ENCODE assay signal across 9 cellular contexts in the genomic region with DNA sequence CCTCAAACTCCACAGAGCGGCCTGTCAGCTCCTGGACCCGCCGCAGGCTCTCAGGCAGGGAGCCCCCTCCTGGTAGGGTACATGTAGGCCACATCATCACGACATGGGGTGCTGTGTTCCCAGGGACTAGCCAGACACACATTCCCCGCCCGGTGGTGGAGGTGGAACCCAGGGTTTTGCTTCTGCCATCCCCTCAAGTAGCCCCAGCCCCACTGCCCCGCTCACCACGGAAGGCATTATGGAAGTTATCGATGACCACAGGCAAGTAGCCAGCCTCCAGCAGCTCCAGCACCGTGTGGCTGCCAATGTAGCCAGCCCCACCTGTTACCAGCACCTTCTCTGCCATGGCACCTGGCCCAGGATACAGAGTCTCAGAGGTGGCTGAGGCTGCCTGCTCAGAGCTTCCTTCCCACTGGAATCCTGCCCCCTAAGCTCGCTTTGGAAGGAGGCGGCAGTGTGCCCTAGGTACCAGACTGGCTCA. TPM values are rescaled to one million over a fixed set of nuclear protein-coding genes. Genes with fewer than 3 reads are reported as not detected.
A peak's percentile ranks its signal among the peaks of the same experiment; 100 is the strongest.
DNase-seq lines count a peak whose midpoint lies in the region; FAIRE-seq and TF ChIP-seq lines count a peak whose summit lies in the region.
"Had no signal": no experiment of that assay in that cellular context is flagged by ENCODE, and none has a peak within 500 bp of the region (broad histone marks: within the 10 kb centered on the region; RNA-seq: fewer than 3 reads in every experiment).

No MANE protein-coding gene starts in this region.

- H3K23ac ChIP-seq in mesendoderm (ENCODE audit: low read length), result no peak overlapping the region

- no peak overlapping the region for H3K27ac Mint-ChIP-seq in astrocyte (ENCODE audit: unreplicated experiment)

- no peak overlapping the region for H3K9ac ChIP-seq in astrocyte (ENCODE audit: low read length)
- no peak overlapping the region for H3K9ac ChIP-seq in mesendoderm (ENCODE audit: low read length)

- H3K4me3 ChIP-seq in HFF-Myc (replicated peaks; ENCODE audit: low read depth, low read length) (peak overlapping the region; percentile 73; the same call in 1 of the 2 replicates), astrocyte (ENCODE audit: insufficient read depth, low read depth, low read length) (no peak overlapping the region), mesendoderm (ENCODE audit: low read length) (no peak overlapping the region)

- H4K5ac ChIP-seq in mesendoderm (ENCODE audit: low read length), result no peak overlapping the region

- H3K27me3 Mint-ChIP-seq in astrocyte (ENCODE audit: low read depth, unreplicated experiment), result no peaks in the 10 kb centered on the region

- DNase-seq in HFF-Myc (ENCODE audit: extremely low read depth, low read depth), result no peak
- DNase-seq in astrocyte (ENCODE audit: low read depth), result no peak
- DNase-seq in mesendoderm, result peak; percentile 30
- no peak for DNase-seq in NCI-H510A (lab: John Stamatoyannopoulos, UW)
- DNase-seq in EL, result no peak
- no peak for DNase-seq in cerebellar cortex (ENCODE audit: low spot score)
- no peak for DNase-seq in G401 (ENCODE audit: low spot score)
- DNase-seq: left ventricle myocardium superior had no signal

- H3K27ac ChIP-seq in 22Rv1, result peak overlapping the region; percentile 89
- no peak overlapping the region for H3K27ac ChIP-seq in astrocyte (ENCODE audit: low read depth, low read length)
- no peak overlapping the region for H3K27ac ChIP-seq in mesendoderm (ENCODE audit: low read depth, low read length)

- no peak overlapping the region for H2AK5ac ChIP-seq in mesendoderm (ENCODE audit: low read length)

- no peaks in the 10 kb centered on the region for H3K36me3 ChIP-seq in astrocyte (ENCODE audit: insufficient read depth, low read length)
- peaks cover 2% of the 10 kb centered on the region for H3K36me3 ChIP-seq in mesendoderm (ENCODE audit: control insufficient read depth, insufficient read depth, low read length)

- no peak overlapping the region for H3K4ac ChIP-seq in mesendoderm (ENCODE audit: low read depth, low read length)

- H3K27me3 ChIP-seq in astrocyte (ENCODE audit: insufficient read depth, low read length) (no peaks in the 10 kb centered on the region), mesendoderm (ENCODE audit: insufficient read depth, low read length, poor library complexity) (no peaks in the 10 kb centered on the region)

- no peaks in the 10 kb centered on the region for H3K9me3 Mint-ChIP-seq in astrocyte (ENCODE audit: unreplicated experiment)

- in situ Hi-C loops in G401 (cut with HindIII; ENCODE audit: low sequenced_read_pairs), result no loop called here

- no peak overlapping the region for H2AFZ ChIP-seq in astrocyte (ENCODE audit: low read depth, low read length)

- H3K36me3 Mint-ChIP-seq in astrocyte (ENCODE audit: low read depth, unreplicated experiment), result peaks cover 4% of the 10 kb centered on the region

- H3K79me1 ChIP-seq in mesendoderm (ENCODE audit: low read length), result no peaks in the 10 kb centered on the region

- H3K4me3 Mint-ChIP-seq in astrocyte (ENCODE audit: unreplicated experiment), result peak overlapping the region; percentile 91

- H3K9me3 ChIP-seq in astrocyte (ENCODE audit: insufficient read depth, low read depth, low read length), result no peaks in the 10 kb centered on the region

- FAIRE-seq in astrocyte (lab: Jason Lieb, UNC), result no peak

- peaks cover 3% of the 10 kb centered on the region for H4K20me1 ChIP-seq in astrocyte (ENCODE audit: insufficient read depth, low read length)

- H3K4me1 ChIP-seq in astrocyte (ENCODE audit: insufficient read depth, low read length), result peaks cover 16% of the 10 kb centered on the region
- H3K4me1 ChIP-seq in mesendoderm (ENCODE audit: control insufficient read depth, low read depth, low read length), result peaks cover 1% of the 10 kb centered on the region

- H3K4me1 Mint-ChIP-seq in astrocyte (ENCODE audit: low read depth, unreplicated experiment), result peaks cover 5% of the 10 kb centered on the region

- no peak overlapping the region for H2BK120ac ChIP-seq in mesendoderm (ENCODE audit: low read depth, low read length)

- no peak overlapping the region for H3K18ac ChIP-seq in mesendoderm (ENCODE audit: low read length)

- peak overlapping the region; percentile 11 for H3K56ac ChIP-seq in mesendoderm (ENCODE audit: low read length)

- no peak overlapping the region for H2BK15ac ChIP-seq in mesendoderm (replicated peaks; ENCODE audit: low read depth)

- no peak overlapping the region for H2BK5ac ChIP-seq in mesendoderm (ENCODE audit: low read length)

- peak overlapping the region; percentile 96 for H3K4me2 ChIP-seq in astrocyte (ENCODE audit: low read length)
- no peak overlapping the region for H3K4me2 ChIP-seq in mesendoderm (ENCODE audit: low read length)

- no peak overlapping the region for H4K8ac ChIP-seq in mesendoderm (ENCODE audit: low read depth, low read length)

- TF ChIP-seq CTCF in 22Rv1 (IDR thresholded peaks at IDR 0.05) (no peak), HFF-Myc (IDR thresholded peaks at IDR 0.05; ENCODE audit: low read depth, low read length, missing control alignments) (peak; percentile 19), astrocyte (IDR thresholded peaks at IDR 0.05; ENCODE audit: insufficient read depth, low read depth, low read length) (no peak)

- no CpG with 5 or more reads among the region's 12 CpGs for WGBS in mesendoderm (ENCODE audit: extremely low coverage, insufficient coverage, low lambda C conversion rate)

- H3K79me2 ChIP-seq in astrocyte (ENCODE audit: insufficient read depth, low read length), result peaks cover 2% of the 10 kb centered on the region
- H3K79me2 ChIP-seq in mesendoderm (ENCODE audit: control insufficient read depth, insufficient read depth, low read length), result no peaks in the 10 kb centered on the region

RNA-seq across cellular contexts. Expression of gene GALE, which starts 1.9 kb away (rescaled TPM):
- 24.1 and 27.0 TPM in 2 replicates for total RNA-seq in astrocyte
- 19.1 TPM for polyA plus RNA-seq in mesendoderm (2013, experiment 1 of 2)
- 20.7 TPM for polyA plus RNA-seq in mesendoderm (2013, experiment 2 of 2)
- total RNA-seq in G401 (2014; rRNA removed; shearing (Covaris generic)), result 44.8 and 52.7 TPM in 2 replicates

RNA-seq across cellular contexts. Expression of gene LYPLA2, which starts 7.8 kb away (rescaled TPM):
- total RNA-seq in astrocyte, result 79.0 and 91.7 TPM in 2 replicates
- polyA plus RNA-seq in mesendoderm (2013, experiment 1 of 2), result 107 TPM
- 108 TPM for polyA plus RNA-seq in mesendoderm (2013, experiment 2 of 2)
- total RNA-seq in G401 (2014; rRNA removed; shearing (Covaris generic)), result 99.8 and 119 TPM in 2 replicates

RNA-seq across cellular contexts. Expression of gene PITHD1, which starts 20.5 kb away (rescaled TPM):
- 33.7 and 37.3 TPM in 2 replicates for total RNA-seq in astrocyte
- polyA plus RNA-seq in mesendoderm (2013, experiment 1 of 2), result 34.0 TPM
- polyA plus RNA-seq in mesendoderm (2013, experiment 2 of 2), result 34.8 TPM
- 83.1 and 104 TPM in 2 replicates for total RNA-seq in G401 (2014; rRNA removed; shearing (Covaris generic))

RNA-seq across cellular contexts. Expression of gene HMGCL, which starts 26.5 kb away (rescaled TPM):
- total RNA-seq in astrocyte, result 17.1 and 20.9 TPM in 2 replicates
- polyA plus RNA-seq in mesendoderm (2013, experiment 1 of 2), result 3.7 TPM
- 3.7 TPM for polyA plus RNA-seq in mesendoderm (2013, experiment 2 of 2)
- total RNA-seq in G401 (2014; rRNA removed; shearing (Covaris generic)), result 52.9 and 55.8 TPM in 2 replicates

RNA-seq across cellular contexts. Expression of gene ELOA, which starts 55.4 kb away (rescaled TPM):
- 58.1 and 62.2 TPM in 2 replicates for total RNA-seq in astrocyte
- polyA plus RNA-seq in mesendoderm (2013, experiment 1 of 2), result 50.4 TPM
- polyA plus RNA-seq in mesendoderm (2013, experiment 2 of 2), result 51.3 TPM
- total RNA-seq in G401 (2014; rRNA removed; shearing (Covaris generic)), result 54.7 and 70.7 TPM in 2 replicates
